9 cellular contexts compared by ENCODE assay signal in genomic region chr14:64671591-64671990, GRCh38. TPM values are rescaled to one million over a fixed set of nuclear protein-coding genes. Genes with fewer than 3 reads are reported as not detected.
DNase-seq lines count a peak whose midpoint lies in the region; ATAC-seq, FAIRE-seq and TF ChIP-seq lines count a peak whose summit lies in the region.
"Had no signal": no experiment of that assay in that cellular context is flagged by ENCODE, and none has a peak within 500 bp of the region (broad histone marks: within the 10 kb centered on the region; RNA-seq: fewer than 3 reads in every experiment).

No MANE protein-coding gene starts in this region.

- no peak for TF ChIP-seq EP300 in Ishikawa (IDR thresholded peaks at IDR 0.05; ENCODE audit: borderline replicate concordance)
- TF ChIP-seq EP300 in H1 (IDR thresholded peaks at IDR 0.05; ENCODE audit: borderline replicate concordance in 1 of 2, low read depth in 2 of 2, low read length in 2 of 2): no peak

- H4K8ac ChIP-seq in H1 (ENCODE audit: extremely low read depth, insufficient read depth, low read length): no peak overlapping the region
- no peak overlapping the region for H4K8ac ChIP-seq in mesenchymal stem cell (ENCODE audit: low read length)

- H3K9ac ChIP-seq in H1 (replicated peaks in 1 of 4; ENCODE audit: extremely low read depth in 1 of 4, low read depth in 3 of 4, low read length in 3 of 4): no peak overlapping the region
- H3K9ac ChIP-seq in mesenchymal stem cell (ENCODE audit: low read length): no peak overlapping the region

- H3K18ac ChIP-seq in H1 (ENCODE audit: extremely low read depth, low read length): no peak overlapping the region
- no peak overlapping the region for H3K18ac ChIP-seq in mesenchymal stem cell (ENCODE audit: low read depth in 1 of 2, low read length in 2 of 2)

- no peak overlapping the region for H2BK20ac ChIP-seq in H1 (ENCODE audit: low read length)

- H3K4me1 ChIP-seq in H1 (replicated peaks in 1 of 4; ENCODE audit: control insufficient read depth in 3 of 4, insufficient read depth in 4 of 4, low read length in 3 of 4): peaks cover 0 to 4% (median 0%) of the 10 kb centered on the region in 4 experiments; a peak in 2 of 7 replicates
- peaks cover 10% of the 10 kb centered on the region for H3K4me1 ChIP-seq in mesenchymal stem cell (ENCODE audit: control insufficient read depth, insufficient read depth, low read depth, low read length)

- H3K14ac ChIP-seq in H1 (ENCODE audit: insufficient read length) (no peak overlapping the region), mesenchymal stem cell (ENCODE audit: low read length in 2 of 2) (no peak overlapping the region)

- POLR2A ChIA-PET in H1 (lab: Charles Lee; ENCODE audit: partially characterized antibody): no interaction called here

- no peaks in the 10 kb centered on the region for H3K79me2 ChIP-seq in H1 (ENCODE audit: control insufficient read depth in 1 of 2, insufficient read depth in 2 of 2, low read length in 2 of 2)

- H3K4ac ChIP-seq in H1 (replicated peaks; ENCODE audit: insufficient read length, low read depth, low read length): no peak overlapping the region
- no peak overlapping the region for H3K4ac ChIP-seq in mesenchymal stem cell (ENCODE audit: low read depth in 1 of 2, low read length in 2 of 2)

- WGBS in H1 (ENCODE audit: extremely low coverage in 1 of 2, insufficient coverage in 1 of 2, insufficient read length in 1 of 2, insufficient replicate concordance in 2 of 2, low coverage in 1 of 2, low lambda C conversion rate in 2 of 2, missing lambda C conversion rate in 1 of 2), 2 experiments: 18% methylated on average over 3 of the region's 3 CpGs; no CpG with 5 or more reads in 1 of the 2 experiments
- WGBS in mesenchymal stem cell: 24% methylated on average over 3 of the region's 3 CpGs

- ATAC-seq in HG03521 (IDR thresholded peaks at IDR 0.05; ENCODE audit: unreplicated experiment) (no peak), GM21737 (IDR thresholded peaks at IDR 0.05; ENCODE audit: unreplicated experiment) (no peak)

- no peaks in the 10 kb centered on the region for H3K36me3 ChIP-seq in H1 (ENCODE audit: control insufficient read depth in 2 of 4, insufficient read depth in 4 of 4, low read length in 3 of 4)
- no peaks in the 10 kb centered on the region for H3K36me3 ChIP-seq in mesenchymal stem cell (ENCODE audit: control insufficient read depth in 1 of 2, insufficient read depth in 2 of 2, low read depth in 1 of 2, low read length in 2 of 2)

- H2BK5ac ChIP-seq in H1 (ENCODE audit: low read depth, low read length): no peak overlapping the region
- no peak overlapping the region for H2BK5ac ChIP-seq in mesenchymal stem cell (ENCODE audit: low read depth, low read length, poor library complexity, severe bottlenecking)

- no peak overlapping the region for H4K5ac ChIP-seq in H1 (ENCODE audit: insufficient read length, low read depth, low read length)

- H2BK12ac ChIP-seq in H1 (ENCODE audit: low read depth, low read length): no peak overlapping the region
- no peak overlapping the region for H2BK12ac ChIP-seq in mesenchymal stem cell (ENCODE audit: low read length in 2 of 2)

- peak in 2 of 3 experiments; percentile 73 to 77; a peak in 3 of 4 replicates for TF ChIP-seq CTCF in H1 (IDR thresholded peaks at IDR 0.05; ENCODE audit: control extremely low read depth in 1 of 3, insufficient read depth in 1 of 3, low read depth in 1 of 3, low read length in 3 of 3)

- H2AK5ac ChIP-seq in H1 (ENCODE audit: low read depth, low read length) (no peak overlapping the region), mesenchymal stem cell (ENCODE audit: low read length, severe bottlenecking) (no peak overlapping the region)

- H2BK120ac ChIP-seq in H1 (replicated peaks; ENCODE audit: low read depth, low read length) (no peak overlapping the region), mesenchymal stem cell (ENCODE audit: low read depth, low read length) (no peak overlapping the region)

- H2AFZ ChIP-seq in H1 (ENCODE audit: low read length) (no peak overlapping the region; the same call in 1 of the 2 replicates), mesenchymal stem cell (ENCODE audit: low read depth, low read length) (no peak overlapping the region)

- H3K27me3 ChIP-seq in H1 (replicated peaks in 1 of 4; ENCODE audit: control insufficient read depth in 3 of 4, extremely low read depth in 1 of 4, insufficient read depth in 3 of 4, low read length in 3 of 4) (no peaks in the 10 kb centered on the region), mesenchymal stem cell (ENCODE audit: control insufficient read depth in 1 of 2, insufficient read depth in 1 of 2, low read length in 2 of 2) (peaks cover 0 to 13% of the 10 kb centered on the region in 2 experiments)

- H3K4me3 ChIP-seq in H1 (ENCODE audit: extremely low read depth in 1 of 4, insufficient read depth in 2 of 4, low read depth in 3 of 4, low read length in 4 of 4): no peak overlapping the region
- no peak overlapping the region for H3K4me3 ChIP-seq in mesenchymal stem cell (ENCODE audit: insufficient read depth in 1 of 2, low read depth in 1 of 2, low read length in 2 of 2)
- H3K4me3 ChIP-seq: skin epidermis had no signal

- TF ChIP-seq POLR2A in H1 (IDR thresholded peaks at IDR 0.05; ENCODE audit: control extremely low read depth in 1 of 2, low read depth in 2 of 2, low read length in 2 of 2): no peak

- H4K20me1 ChIP-seq in H1 (replicated peaks in 1 of 2; ENCODE audit: control insufficient read depth in 1 of 2, insufficient read depth in 2 of 2, low read length in 2 of 2): no peaks in the 10 kb centered on the region

- TF ChIP-seq RAD21 in Ishikawa (IDR thresholded peaks at IDR 0.05; ENCODE audit: low read depth) (peak; percentile 96), H1 (IDR thresholded peaks at IDR 0.05 in 1 of 2, conservative IDR thresholded peaks at IDR 0.05 in 1 of 2; ENCODE audit: low read depth in 2 of 2, low read length in 2 of 2) (peak; percentile 85 to 91)

- FAIRE-seq in RCC 7860 (lab: Jason Lieb, UNC): peak; percentile 10
- peak; percentile 90 for FAIRE-seq in H1 (lab: Jason Lieb, UNC)

- DNase-seq in DMS79 treated with DMSO at 0.1 percent for 48 hours (lab: John Stamatoyannopoulos, UW) (peak; percentile 86), RCC 7860 (ENCODE audit: low spot score) (peak; percentile 10), H1 (ENCODE audit: low read depth in 1 of 2, low spot score in 2 of 2) (no peak), mesenchymal stem cell (peak; percentile 76), activated gamma-delta T cell treated with Interleukin-2 at 50 U/mL for 16 hours (no peak)

- no peak overlapping the region for H3K4me2 ChIP-seq in H1 (ENCODE audit: insufficient read depth in 1 of 2, low read depth in 2 of 2, low read length in 2 of 2)
- H3K4me2 ChIP-seq in mesenchymal stem cell (ENCODE audit: low read length, poor library complexity, severe bottlenecking): no peak overlapping the region

- H3K27ac ChIP-seq in H1 (ENCODE audit: low read depth, low read length) (no peak overlapping the region), mesenchymal stem cell (ENCODE audit: low read length, poor library complexity, severe bottlenecking) (no peak overlapping the region)
- H3K27ac ChIP-seq: skin epidermis had no signal

- H4K91ac ChIP-seq in H1 (replicated peaks; ENCODE audit: insufficient read length, low read length): no peak overlapping the region
- H4K91ac ChIP-seq in mesenchymal stem cell (ENCODE audit: low read length): no peak overlapping the region

- no peak overlapping the region for H3K56ac ChIP-seq in H1 (replicated peaks; ENCODE audit: insufficient read length, low read depth, low read length)

- H3K23ac ChIP-seq in H1 (ENCODE audit: insufficient read length) (no peak overlapping the region), mesenchymal stem cell (ENCODE audit: low read length in 2 of 2) (no peak overlapping the region)

- H3K79me1 ChIP-seq in H1 (ENCODE audit: low read depth, low read length): no peaks in the 10 kb centered on the region; the same call in 1 of the 2 replicates
- no peaks in the 10 kb centered on the region for H3K79me1 ChIP-seq in mesenchymal stem cell (replicated peaks; ENCODE audit: low read length, poor library complexity, severe bottlenecking)

- no peaks in the 10 kb centered on the region for H3K23me2 ChIP-seq in H1 (ENCODE audit: low read depth, low read length)

- H2BK15ac ChIP-seq in H1 (ENCODE audit: low read length) (no peak overlapping the region), mesenchymal stem cell (ENCODE audit: low read depth, poor library complexity, severe bottlenecking) (no peak overlapping the region)

- CTCF ChIA-PET in H1 (lab: Charles Lee; ENCODE audit: partially characterized antibody): interaction anchor here (0.7 to 9.0 kb wide), 36 partner anchors 8 to 244 kb away, joined by 3 to 74 read pairs (median 6); no protein-coding TSS in a partner anchor

- no peaks in the 10 kb centered on the region for H3K9me3 ChIP-seq in H1 (ENCODE audit: insufficient read depth in 2 of 2, low read depth in 1 of 2, low read length in 1 of 2)
- H3K9me3 ChIP-seq in mesenchymal stem cell (ENCODE audit: control insufficient read depth, low read length): no peaks in the 10 kb centered on the region

TF ChIP-seq in Ishikawa, 13 proteins besides CTCF, POLR2A, EP300 and RAD21 (continues in another document):
- TF ChIP-seq MAX (IDR thresholded peaks at IDR 0.05) (no peak), NFIC (IDR thresholded peaks at IDR 0.05) (no peak), TAF1 (IDR thresholded peaks at IDR 0.05; ENCODE audit: low read depth) (no peak), EGR1 (IDR thresholded peaks at IDR 0.05) (no peak)

TF ChIP-seq in H1, 55 proteins besides CTCF, POLR2A, EP300 and RAD21 (continues in another document):
- TF ChIP-seq KDM5A (IDR thresholded peaks at IDR 0.05; ENCODE audit: low read length) (no peak), HDAC6 (IDR thresholded peaks at IDR 0.05; ENCODE audit: low read depth, low read length) (no peak), SIN3A (conservative IDR thresholded peaks at IDR 0.05 in 1 of 2, IDR thresholded peaks at IDR 0.05 in 1 of 2; ENCODE audit: low read depth in 1 of 2, low read length in 2 of 2) (no peak), GTF2F1 (IDR thresholded peaks at IDR 0.05; ENCODE audit: borderline replicate concordance, low read depth, low read length) (no peak)

RNA-seq across cellular contexts. Expression of gene PLEKHG3, which starts 32.6 kb away (rescaled TPM):
- 89.1 and 90.6 TPM in 2 replicates for total RNA-seq in H1 (2021; fragmentation: NEBNext Ultra II Directional; extraction: Animal tissue kit (Norgen Biotek cat#: 25700))
- polyA plus RNA-seq in H1 (2011; rRNA removed): 43.4 and 52.2 TPM in 2 replicates
- 47.9 TPM for polyA plus RNA-seq in H1 (2011; cell fraction: cytosol; rRNA removed)
- polyA plus RNA-seq in H1 (2011; cell fraction: nucleus; rRNA removed): 122 TPM
- polyA plus RNA-seq in H1 (2012, experiment 1 of 2): 38.4 to 58.9 TPM (median 52.0 TPM) in 4 replicates
- polyA plus RNA-seq in H1 (2012, experiment 2 of 2): 33.1 TPM
- polyA plus RNA-seq in H1 (2013, experiment 1 of 2): 25.1 TPM
- 24.3 TPM for polyA plus RNA-seq in H1 (2013, experiment 2 of 2)
- 67.8 and 88.3 TPM in 2 replicates for polyA minus RNA-seq in H1 (2011; rRNA and poly(A)+ RNA removed)
- polyA minus RNA-seq in H1 (2011; cell fraction: cytosol; rRNA and poly(A)+ RNA removed): 45.6 TPM
- 80.2 TPM for polyA minus RNA-seq in H1 (2011; cell fraction: nucleus; rRNA and poly(A)+ RNA removed)
- polyA plus RNA-seq in mesenchymal stem cell (2013, experiment 1 of 2): 14.9 TPM
- 14.3 TPM for polyA plus RNA-seq in mesenchymal stem cell (2013, experiment 2 of 2)

Comparison
In these comparisons a context has a peak if more than half of its experiments do, and no peak if none do; other contexts are left out.
1. DNase-seq: peak in DMS79 treated with DMSO at 0.1 percent for 48 hours (single experiment), RCC 7860 (single experiment) and mesenchymal stem cell (single experiment); none in H1 (0 of 2) and activated gamma-delta T cell treated with Interleukin-2 at 50 U/mL for 16 hours (single experiment).